Comparison of ENCODE assay signal across 21 cellular contexts in genomic region chr11:74205181-74205580, GRCh38. TPM values are rescaled to one million over a fixed set of nuclear protein-coding genes. Genes with fewer than 3 reads are reported as not detected.
A peak's percentile ranks its signal among the peaks of the same experiment; 100 is the strongest.
DNase-seq lines count a peak whose midpoint lies in the region; ATAC-seq, FAIRE-seq and TF ChIP-seq lines count a peak whose summit lies in the region.
"Had no signal": no experiment of that assay in that cellular context is flagged by ENCODE, and none has a peak within 500 bp of the region (broad histone marks: within the 10 kb centered on the region; RNA-seq: fewer than 3 reads in every experiment).

No MANE protein-coding gene starts in this region.

- peaks cover 46% of the 10 kb centered on the region for H3K36me3 ChIP-seq in suprapubic skin

- H3K4me1 ChIP-seq in suprapubic skin, result no peaks in the 10 kb centered on the region
- H3K4me1 ChIP-seq: BLaER1, Caco-2 had no signal

- TF ChIP-seq EP300 in suprapubic skin (IDR thresholded peaks at IDR 0.05), result no peak

- peak; percentile 25 for DNase-seq in NCI-H82 (lab: John Stamatoyannopoulos, UW)
- DNase-seq in NCI-H82 treated with DMSO at 0.1 percent for 48 hours (lab: John Stamatoyannopoulos, UW; ENCODE audit: unreplicated experiment), result no peak
- no peak for DNase-seq in HTR-8/SVneo (ENCODE audit: insufficient read length, low spot score)
- peak; percentile 59 for DNase-seq in OCI-M1 (lab: John Stamatoyannopoulos, UW)
- DNase-seq in erythroblast (lab: John Stamatoyannopoulos, UW), result peak; percentile 90 to 96
- DNase-seq in lower leg skin (ENCODE audit: low spot score in 2 of 2), result no peak
- DNase-seq in suprapubic skin (ENCODE audit: low spot score in 2 of 2), result no peak
- no peak for DNase-seq in left colon
- DNase-seq: Caco-2; CD4-positive, CD25-positive, alpha-beta regulatory T cell; CD8-positive, alpha-beta T cell; DMS153; DND-41; GM23248; H9 had no signal

- H3K27ac ChIP-seq in suprapubic skin, result no peak overlapping the region
- H3K27ac ChIP-seq: 22Rv1, BLaER1, C4-2B, GM23248 had no signal

- FAIRE-seq in HTR-8/SVneo (lab: Jason Lieb, UNC), result peak; percentile 57
- FAIRE-seq: A204.1, H1 had no signal

- TF ChIP-seq POLR2A in erythroblast (IDR thresholded peaks at IDR 0.05; ENCODE audit: low read length) (peak; percentile 56), lower leg skin (IDR thresholded peaks at IDR 0.05) (no peak), suprapubic skin (IDR thresholded peaks at IDR 0.05) (no peak)

- H3K4me3 ChIP-seq in lower leg skin (ENCODE audit: low read depth, poor library complexity, severe bottlenecking) (no peak overlapping the region), suprapubic skin (no peak overlapping the region)
- H3K4me3 ChIP-seq: BLaER1, GM23248 had no signal

- 97 to 100% methylated on average over 1 of the region's 1 CpG for WGBS in lower leg skin, 2 donors
- WGBS in suprapubic skin, result 96% methylated on average over 1 of the region's 1 CpG

- intact Hi-C loops in lower leg skin (cut with DNase I; ENCODE audit: low total_unique reads), result no loop called here
- intact Hi-C loops in left colon (cut with DNase I, micrococcal nuclease), result no loop called here

- TF ChIP-seq CTCF in lower leg skin (IDR thresholded peaks at IDR 0.05), result no peak
- TF ChIP-seq CTCF in suprapubic skin (IDR thresholded peaks at IDR 0.05), result no peak

- H3K9me3 ChIP-seq in suprapubic skin, result no peaks in the 10 kb centered on the region
- H3K9me3 ChIP-seq: BLaER1, Caco-2 had no signal

- H3K27me3 ChIP-seq in suprapubic skin, result no peaks in the 10 kb centered on the region
- H3K27me3 ChIP-seq: BLaER1 had no signal

- ATAC-seq in left colon, result no peak
- ATAC-seq: CD8-positive, alpha-beta T cell; HCT116 had no signal

RNA-seq across cellular contexts. Expression of gene PPME1, which starts 34.1 kb away (rescaled TPM):
- 10 to 100 TPM; 34.7 to 45.7 (median 39.0) TPM for total RNA-seq in lower leg skin
- 10 to 100 TPM; 31.3 to 47.1 (median 40.6) TPM for total RNA-seq in suprapubic skin
- total RNA-seq in left colon, result 10 to 100 TPM; 26.7 to 28.3 TPM

RNA-seq across cellular contexts. Expression of gene C2CD3, which starts 34.4 kb away (rescaled TPM):
- 10 to 100 TPM; 16.9 to 28.0 (median 24.4) TPM for total RNA-seq in lower leg skin
- 10 to 100 TPM; 16.9 to 41.3 (median 29.2) TPM for total RNA-seq in suprapubic skin
- 10 to 100 TPM; 19.2 to 22.7 TPM for total RNA-seq in left colon

Comparison
In these comparisons a context has a peak if more than half of its experiments do, and no peak if none do; other contexts are left out.
1. DNase-seq: peak in NCI-H82 (single experiment), OCI-M1 (single experiment) and erythroblast (2 of 2); none in NCI-H82 treated with DMSO at 0.1 percent for 48 hours (single experiment), HTR-8/SVneo (single experiment), lower leg skin (0 of 2), suprapubic skin (0 of 2) and left colon (0 of 2).